13 cellular contexts compared by ENCODE assay signal in genomic region chrX:118530537-118530936, GRCh38. TPM values are rescaled to one million over a fixed set of nuclear protein-coding genes. Genes with fewer than 3 reads are reported as not detected.
DNase-seq lines count a peak whose midpoint lies in the region; ATAC-seq, FAIRE-seq and TF ChIP-seq lines count a peak whose summit lies in the region.
"Had no signal": no experiment of that assay in that cellular context is flagged by ENCODE, and none has a peak within 500 bp of the region (broad histone marks: within the 10 kb centered on the region; RNA-seq: fewer than 3 reads in every experiment).

No MANE protein-coding gene starts in this region.

- H3K4me1 ChIP-seq in K562 (replicated peaks in 1 of 2; ENCODE audit: control insufficient read depth in 2 of 2, insufficient read depth in 2 of 2, low read length in 2 of 2) (peaks cover 3 to 39% of the 10 kb centered on the region in 2 experiments; a peak in 3 of 5 replicates), thyroid gland (peaks cover 0 to 20% of the 10 kb centered on the region in 2 donors), prostate gland (replicated peaks) (no peaks in the 10 kb centered on the region)

- peak overlapping the region; percentile 77 for H3K27ac Mint-ChIP-seq in nephron progenitor cell

- no TSS peak for BruUV-seq in K562 (replicated peaks; lab: Mats Ljungman, UMichigan)

- no peaks in the 10 kb centered on the region for H3K9me1 ChIP-seq in K562 (ENCODE audit: control insufficient read depth, insufficient read depth, low read length)

- no peaks in the 10 kb centered on the region for H3K27me3 ChIP-seq in K562 (ENCODE audit: control insufficient read depth in 2 of 2, insufficient read depth in 2 of 2, low read length in 2 of 2)
- no peaks in the 10 kb centered on the region for H3K27me3 ChIP-seq in thyroid gland
- H3K27me3 ChIP-seq in prostate gland (replicated peaks; ENCODE audit: insufficient read depth), result no peaks in the 10 kb centered on the region

- TF ChIP-seq EP300 in K562 (IDR thresholded peaks at IDR 0.05; ENCODE audit: low read length), result no peak

- H3K4me3 Mint-ChIP-seq in nephron progenitor cell, result no peak overlapping the region

- H3K27ac ChIP-seq in K562 (ENCODE audit: extremely low read depth, low read depth, low read length), result peak overlapping the region; percentile 64; the same call in 2 of the 3 replicates
- no peak overlapping the region for H3K27ac ChIP-seq in thyroid gland
- no peak overlapping the region for H3K27ac ChIP-seq in prostate gland
- H3K27ac ChIP-seq: epithelial cell of prostate had no signal

- TF ChIP-seq RAD21 in K562 (CRISPR knock-in tag; conservative IDR thresholded peaks at IDR 0.05 in 1 of 2, IDR thresholded peaks at IDR 0.05 in 1 of 2), result no peak

- H3K9ac ChIP-seq in K562 (ENCODE audit: insufficient read depth in 1 of 2, low read depth in 2 of 2, low read length in 2 of 2), result 0 out of 4 replicates have a peak overlapping the region, but pooled peaks of 1 of the 2 experiments have one; percentile 28

- H3K9me3 ChIP-seq in K562 (replicated peaks; ENCODE audit: control insufficient read depth, insufficient read depth, low read depth, low read length) (no peaks in the 10 kb centered on the region), thyroid gland (no peaks in the 10 kb centered on the region), prostate gland (no peaks in the 10 kb centered on the region)

- H3K4me3 ChIP-seq in K562 (no peak overlapping the region), thyroid gland (replicated peaks in 1 of 3) (no peak overlapping the region), prostate gland (no peak overlapping the region)
- H3K4me3 ChIP-seq: lung had no signal

- H3K27me3 Mint-ChIP-seq in nephron progenitor cell (ENCODE audit: low read depth, poor library complexity), result no peaks in the 10 kb centered on the region

- intact Hi-C loops in K562 (cut with micrococcal nuclease) (loop anchor here (5.0 kb wide), 1 partner anchor 72 kb away; no protein-coding TSS in a partner anchor), thyroid gland (cut with DNase I) (no loop called here), prostate gland (cut with DNase I) (no loop called here)

- no peak for TF ChIP-seq CTCF in K562 (IDR thresholded peaks at IDR 0.05 in 2 of 3, conservative IDR thresholded peaks at IDR 0.05 in 1 of 3; ENCODE audit: insufficient read depth in 2 of 3, low read depth in 1 of 3, low read length in 3 of 3)
- no peak for TF ChIP-seq CTCF in nephron progenitor cell (IDR thresholded peaks at IDR 0.05)
- no peak for TF ChIP-seq CTCF in thyroid gland (IDR thresholded peaks at IDR 0.05)
- TF ChIP-seq CTCF in prostate gland (IDR thresholded peaks at IDR 0.05), result no peak

- peak; percentile 66 for ATAC-seq in K562
- ATAC-seq in HG02840 (IDR thresholded peaks at IDR 0.05; ENCODE audit: low FRiP score, unreplicated experiment), result no peak

- DNase-seq in ELR (ENCODE audit: low read depth) (peak; percentile 43), MV-4-11 (lab: John Stamatoyannopoulos, UW) (peak; percentile 75), K562 (ENCODE audit: extremely low read depth in 1 of 4, low spot score in 3 of 4) (no peak), nephron progenitor cell (no peak), middle frontal gyrus (ENCODE audit: extremely low spot score, low spot score) (no peak), thyroid gland (no peak), prostate gland (ENCODE audit: low spot score) (no peak)
- DNase-seq: activated gamma-delta T cell treated with Interleukin-2 at 50 U/mL for 16 hours, NCI-H2227 treated with DMSO at 0.1 percent for 48 hours, small intestine had no signal

- WGBS in K562 (ENCODE audit: insufficient coverage, low coverage, missing lambda C conversion rate), result 20% methylated on average over 1 of the region's 1 CpG
- WGBS in thyroid gland, 2 donors, result 69 to 72% methylated on average over 1 of the region's 1 CpG
- 65% methylated on average over 1 of the region's 1 CpG for WGBS in prostate gland

- FAIRE-seq in K562 (lab: Jason Lieb, UNC), result no peak
- FAIRE-seq: small intestine had no signal

- H3K9me3 Mint-ChIP-seq in nephron progenitor cell, result peaks cover 54% of the 10 kb centered on the region

- TF ChIP-seq POLR2A in K562 (conservative IDR thresholded peaks at IDR 0.05) (no peak), thyroid gland (IDR thresholded peaks at IDR 0.05) (no peak), prostate gland (IDR thresholded peaks at IDR 0.05) (no peak)

- CTCF ChIA-PET in K562 (lab: Yijun Ruan, JAX; ENCODE audit: low intra/inter-chr PET ratio), result no interaction called here

- POLR2A ChIA-PET in K562 (lab: Yijun Ruan, JAX), result interaction anchor here (0.6 to 2.0 kb wide), 4 partner anchors 9 to 132 kb away, joined by 3 to 7 read pairs (median 4); no protein-coding TSS in a partner anchor

- H3K4me2 ChIP-seq in K562 (ENCODE audit: insufficient read depth, low read length), result peak overlapping the region; percentile 32

- in situ Hi-C loops in K562 (cut with MboI), result no loop called here

- H3K79me2 ChIP-seq in K562 (ENCODE audit: control insufficient read depth, insufficient read depth, low read length), result peaks cover 82% of the 10 kb centered on the region

- H3K36me3 ChIP-seq in K562 (ENCODE audit: control insufficient read depth, insufficient read depth, low read length), result peaks cover 9% of the 10 kb centered on the region; the same call in 1 of the 3 replicates
- H3K36me3 ChIP-seq in thyroid gland, result no peaks in the 10 kb centered on the region
- H3K36me3 ChIP-seq in prostate gland, result no peaks in the 10 kb centered on the region

- no peak overlapping the region for H2AFZ ChIP-seq in K562 (ENCODE audit: low read depth, low read length)

- H4K20me1 ChIP-seq in K562 (replicated peaks; ENCODE audit: control insufficient read depth, insufficient read depth, low read length), result no peaks in the 10 kb centered on the region

- H3K36me3 Mint-ChIP-seq in nephron progenitor cell (ENCODE audit: low read depth), result peaks cover 23% of the 10 kb centered on the region

- H3K4me1 Mint-ChIP-seq in nephron progenitor cell, result peaks cover 72% of the 10 kb centered on the region

TF ChIP-seq in K562, 482 proteins besides CTCF, POLR2A, EP300 and RAD21 (continues in another document):
- TF ChIP-seq CBFA2T3 (IDR thresholded peaks at IDR 0.05), result no peak
- no peak for TF ChIP-seq RBM17 (IDR thresholded peaks at IDR 0.05; ENCODE audit: borderline replicate concordance, low read depth, low read length)
- no peak for TF ChIP-seq HNRNPL (IDR thresholded peaks at IDR 0.05; ENCODE audit: low read depth, low read length)
- TF ChIP-seq ATF7 (IDR thresholded peaks at IDR 0.05), result peak; percentile 35; the same call in 1 of the 2 replicates
- no peak for TF ChIP-seq ID3 (CRISPR knock-in tag; IDR thresholded peaks at IDR 0.05)
- TF ChIP-seq ID3 (tag; IDR thresholded peaks at IDR 0.05), result 0 out of 2 replicates have a peak, but pooled peaks have one; percentile 29
- peak; percentile 83 for TF ChIP-seq CEBPB (tag; IDR thresholded peaks at IDR 0.05)
- TF ChIP-seq RBFOX2 (IDR thresholded peaks at IDR 0.05; ENCODE audit: low read depth, low read length), result no peak
- TF ChIP-seq IRF9 (tag; IDR thresholded peaks at IDR 0.05), result peak; percentile 62; the same call in 1 of the 2 replicates
- TF ChIP-seq SIN3B (IDR thresholded peaks at IDR 0.05; ENCODE audit: low read depth), result no peak
- TF ChIP-seq FOXM1 (IDR thresholded peaks at IDR 0.05; ENCODE audit: low read depth), result no peak
- TF ChIP-seq FOXM1 (CRISPR knock-in tag; IDR thresholded peaks at IDR 0.05; ENCODE audit: low read depth), result no peak
- peak; percentile 69 for TF ChIP-seq CEBPG (CRISPR knock-in tag; IDR thresholded peaks at IDR 0.05)
- TF ChIP-seq CEBPG (tag; conservative IDR thresholded peaks at IDR 0.05 in 1 of 2, IDR thresholded peaks at IDR 0.05 in 1 of 2), result peak; percentile 81 to 86
- TF ChIP-seq ESRRB (CRISPR knock-in tag; IDR thresholded peaks at IDR 0.05; ENCODE audit: borderline replicate concordance), result no peak
- no peak for TF ChIP-seq KDM1A (IDR thresholded peaks at IDR 0.05)
- no peak for TF ChIP-seq POLR2H (tag; IDR thresholded peaks at IDR 0.05; ENCODE audit: low read depth)
- TF ChIP-seq ZZZ3 (IDR thresholded peaks at IDR 0.05), result no peak
- TF ChIP-seq ZFP30 (CRISPR knock-in tag; IDR thresholded peaks at IDR 0.05; ENCODE audit: borderline replicate concordance), result no peak

RNA-seq across cellular contexts. Expression of gene DOCK11, which starts 34.9 kb away (rescaled TPM):
- total RNA-seq in K562 (2011; cell fraction: chromatin; rRNA removed; ENCODE audit: low replicate concordance), result 20.0 and 87.2 TPM in 2 replicates
- total RNA-seq in K562 (2011; cell fraction: nucleolus; rRNA removed), result 9.2 and 16.3 TPM in 2 replicates
- 24.5 and 31.0 TPM in 2 replicates for total RNA-seq in K562 (2011; cell fraction: nucleoplasm; rRNA removed)
- 49.4 and 52.5 TPM in 2 replicates for total RNA-seq in K562 (2014; rRNA removed)
- total RNA-seq in K562 (2014; rRNA removed; fragmentation: Illumina TruSeq; extraction: Trizol), result 74.8 and 86.1 TPM in 2 replicates
- 67.4 and 77.8 TPM in 2 replicates for total RNA-seq in K562 (2015; rRNA removed; fragmentation: Illumina TruSeq; extraction: Trizol)
- total RNA-seq in K562 (2021), result 56.8 and 58.5 TPM in 2 replicates
- 38.4 and 50.9 TPM in 2 replicates for polyA plus RNA-seq in K562 (2011; rRNA removed)
- 8.6 and 17.2 TPM in 2 replicates for polyA plus RNA-seq in K562 (2011; cell fraction: cytosol; rRNA removed)
- polyA plus RNA-seq in K562 (2011; cell fraction: nucleus; rRNA removed), result 18.1 and 40.4 TPM in 2 replicates
- 58.3 and 63.2 TPM in 2 replicates for polyA plus RNA-seq in K562 (2012)
- polyA plus RNA-seq in K562 (2014; fragmentation: Illumina TruSeq; extraction: Trizol), result 47.5 and 55.3 TPM in 2 replicates
- polyA plus RNA-seq in K562 (2014; fragmentation: Nextera tagmentation; extraction: Ambion mirVana), result 10 to 100 TPM; 42.2 to 46.4 TPM
- 41.8 and 42.5 TPM in 2 replicates for polyA plus RNA-seq in K562 (2014; rRNA removed)
- 101 and 110 TPM in 2 replicates for polyA minus RNA-seq in K562 (2011; rRNA and poly(A)+ RNA removed)
- 25.4 and 37.8 TPM in 2 replicates for polyA minus RNA-seq in K562 (2011; cell fraction: cytosol; rRNA and poly(A)+ RNA removed)
- 16.6 and 34.4 TPM in 2 replicates for polyA minus RNA-seq in K562 (2011; cell fraction: nucleus; rRNA and poly(A)+ RNA removed)
- total RNA-seq in thyroid gland, result 10 to 100 TPM; 36.0 to 50.0 (median 41.1) TPM
- 1 to 10 TPM; 2.6 to 4.7 TPM for total RNA-seq in prostate gland

Comparison
In these comparisons a context has a peak if more than half of its experiments do, and no peak if none do; other contexts are left out.
1. DNase-seq: peak in ELR (single experiment) and MV-4-11 (single experiment); none in K562 (0 of 4), nephron progenitor cell (single experiment), middle frontal gyrus (single experiment), thyroid gland (0 of 2) and prostate gland (single experiment).